In the genomic region with DNA sequence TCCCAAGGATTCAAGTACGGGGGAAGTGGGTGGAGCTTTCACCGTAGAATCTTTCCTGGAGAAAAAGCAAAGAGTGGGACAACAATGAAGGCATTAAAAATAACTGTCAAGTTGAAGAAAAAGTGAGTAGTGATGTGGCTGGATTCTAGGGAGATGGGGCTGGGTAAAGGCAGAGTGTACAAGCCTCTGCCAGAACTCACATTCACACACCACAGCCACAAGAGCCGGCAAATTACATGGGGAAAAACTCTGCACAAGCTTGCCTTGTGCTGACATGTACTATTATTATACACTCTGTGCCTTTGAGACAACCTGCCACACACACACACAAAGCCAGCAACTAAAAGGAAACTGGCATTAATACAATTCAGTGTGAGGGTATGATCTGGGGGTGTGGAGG, we compare ENCODE assay signal across 21 cellular contexts.
A peak's percentile ranks its signal among the peaks of the same experiment; 100 is the strongest.
DNase-seq lines count a peak whose midpoint lies in the region; ATAC-seq, FAIRE-seq and TF ChIP-seq lines count a peak whose summit lies in the region.
"Had no signal": no experiment of that assay in that cellular context is flagged by ENCODE, and none has a peak within 500 bp of the region (broad histone marks: within the 10 kb centered on the region; RNA-seq: fewer than 3 reads in every experiment).

No MANE protein-coding gene starts in this region.

- TF ChIP-seq CTCF in heart left ventricle (IDR thresholded peaks at IDR 0.05) (no peak), kidney (IDR thresholded peaks at IDR 0.05; ENCODE audit: borderline replicate concordance, extremely low read depth, insufficient read depth) (no peak), D721Med (IDR thresholded peaks at IDR 0.05; ENCODE audit: insufficient read depth, missing control alignments) (no peak)

- H3K27ac ChIP-seq in heart left ventricle, result peak overlapping the region in 5 of 12 donors; percentile 6 to 56 (median 22)
- H3K27ac ChIP-seq in caudate nucleus (ENCODE audit: low read depth, low read length), result peak overlapping the region; percentile 22
- no peak overlapping the region for H3K27ac ChIP-seq in kidney (ENCODE audit: low read depth in 2 of 2, low read length in 2 of 2)
- H3K27ac ChIP-seq: KMS-11 had no signal

- peaks cover 0 to 41% (median 0%) of the 10 kb centered on the region in 12 donors for H3K4me1 ChIP-seq in heart left ventricle
- no peaks in the 10 kb centered on the region for H3K4me1 ChIP-seq in kidney (ENCODE audit: control insufficient read depth in 1 of 2, insufficient read depth in 1 of 2, low read depth in 1 of 2, low read length in 2 of 2)
- H3K4me1 ChIP-seq: Caco-2 had no signal

- H3K27me3 ChIP-seq in heart left ventricle, result no peaks in the 10 kb centered on the region

- H3K36me3 ChIP-seq in heart left ventricle, result peaks cover 0 to 5% (median 0%) of the 10 kb centered on the region in 9 donors
- no peaks in the 10 kb centered on the region for H3K36me3 ChIP-seq in kidney (ENCODE audit: control insufficient read depth in 1 of 2, insufficient read depth in 2 of 2, low read length in 2 of 2)

- peaks cover 0 to 5% (median 0%) of the 10 kb centered on the region in 12 donors for H3K9me3 ChIP-seq in heart left ventricle
- H3K9me3 ChIP-seq in kidney (ENCODE audit: control insufficient read depth in 1 of 2, low read length in 2 of 2), result no peaks in the 10 kb centered on the region
- H3K9me3 ChIP-seq: Caco-2 had no signal

- ATAC-seq in heart left ventricle (peak; percentile 54 to 80 (median 60)), HG03039 (IDR thresholded peaks at IDR 0.05; ENCODE audit: unreplicated experiment) (no peak)
- ATAC-seq: GM12878, PC-3 had no signal

- no peak for FAIRE-seq in kidney (lab: Jason Lieb, UNC)
- FAIRE-seq in D721Med (lab: Jason Lieb, UNC), result no peak
- FAIRE-seq: A204.1, GM12878 had no signal

- no peak overlapping the region for H3K9ac ChIP-seq in kidney (ENCODE audit: low read length in 2 of 2)
- H3K9ac ChIP-seq: KMS-11 had no signal

- DNase-seq in heart left ventricle, result no peak
- no peak for DNase-seq in cardiac septum (ENCODE audit: low spot score)
- DNase-seq in caudate nucleus (lab: John Stamatoyannopoulos, UW), result peak in 13 of 61 donors; percentile 1 to 67 (median 15)
- peak; percentile 39 for DNase-seq in mesenteric fat pad (ENCODE audit: low spot score)
- peak; percentile 29 for DNase-seq in retina
- DNase-seq in kidney, result no peak
- no peak for DNase-seq in D721Med (ENCODE audit: insufficient read length, low spot score)
- DNase-seq: Caco-2; CD4-positive, alpha-beta T cell; GF-D8; GOT3; NCI-H1417; NCI-H187; NCI-H345; NCI-H526; PC-3; RPMI8226 had no signal

- intact Hi-C loops in heart left ventricle (cut with DNase I) (loop anchor here in 1 of 10 donors (10.0 kb wide), 1 partner anchor 367 kb away; no protein-coding TSS in a partner anchor), cardiac septum (cut with DNase I) (no loop called here), kidney (cut with DNase I) (no loop called here)

- TF ChIP-seq POLR2A in heart left ventricle (IDR thresholded peaks at IDR 0.05), result no peak

- WGBS in heart left ventricle, 4 donors, result 43 to 58% (median 48%) methylated on average over 3 of the region's 3 CpGs

- H3K4me3 ChIP-seq in heart left ventricle (no peak overlapping the region), kidney (ENCODE audit: low read length in 2 of 2) (no peak overlapping the region)
- H3K4me3 ChIP-seq: GM12878 had no signal

Comparison
In these comparisons a context has a peak if more than half of its experiments do, and no peak if none do; other contexts are left out.
1. DNase-seq: peak in mesenteric fat pad (single experiment) and retina (single experiment); none in heart left ventricle (0 of 5), cardiac septum (single experiment), kidney (single experiment) and D721Med (single experiment).